ENCODE assay signal across 15 cellular contexts in the genomic region with DNA sequence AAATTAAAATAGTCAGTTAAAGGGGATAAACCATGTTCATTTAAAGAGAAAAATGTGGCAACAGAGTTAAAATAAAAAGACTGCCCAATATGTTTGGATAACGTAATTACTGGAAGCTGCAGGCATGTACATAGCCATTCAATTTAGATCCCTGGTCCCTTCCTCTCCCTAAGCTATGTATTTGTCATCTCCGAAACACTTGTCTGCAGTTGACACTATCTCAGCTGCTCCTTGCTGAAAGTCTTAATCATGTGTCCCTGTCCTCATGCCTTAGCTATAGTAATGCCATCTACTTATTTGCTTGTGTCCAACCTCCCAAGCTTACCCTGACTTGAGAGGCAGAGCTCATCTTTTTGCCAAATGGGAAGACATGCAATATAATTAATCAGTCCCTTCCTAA.
"Had no signal": no experiment of that assay in that cellular context is flagged by ENCODE, and none has a peak within 500 bp of the region (broad histone marks: within the 10 kb centered on the region; RNA-seq: fewer than 3 reads in every experiment).

No MANE protein-coding gene starts in this region.

- H3K4me1 ChIP-seq: parathyroid adenoma had no signal

- H3K4me3 ChIP-seq: mucosa of descending colon had no signal

- H3K9ac ChIP-seq: parathyroid adenoma had no signal

- H3K4me3 Mint-ChIP-seq: activated CD8-positive, alpha-beta T cell treated with anti-CD3 and anti-CD28 coated beads, Interleukin-2, amount 10 ng/mL, durations not matched to agents 7 days and 5 days; activated naive CD8-positive, alpha-beta T cell treated with anti-CD3 and anti-CD28 coated beads, Interleukin-2, amount 10 ng/mL, durations not matched to agents 7 days and 5 days; immature natural killer cell; type B pancreatic cell had no signal

- H2AFZ ChIP-seq: parathyroid adenoma had no signal

- H3K27ac Mint-ChIP-seq: activated CD8-positive, alpha-beta T cell treated with anti-CD3 and anti-CD28 coated beads, Interleukin-2, amount 10 ng/mL, durations not matched to agents 7 days and 5 days; activated naive CD8-positive, alpha-beta T cell treated with anti-CD3 and anti-CD28 coated beads, Interleukin-2, amount 10 ng/mL, durations not matched to agents 7 days and 5 days; immature natural killer cell; type B pancreatic cell had no signal

- H3K36me3 ChIP-seq: WERI-Rb-1 had no signal

- H3K36me3 Mint-ChIP-seq: activated naive CD8-positive, alpha-beta T cell treated with anti-CD3 and anti-CD28 coated beads, Interleukin-2, amount 10 ng/mL, durations not matched to agents 7 days and 5 days had no signal

- H3K4me1 Mint-ChIP-seq: activated naive CD8-positive, alpha-beta T cell treated with anti-CD3 and anti-CD28 coated beads, Interleukin-2, amount 10 ng/mL, durations not matched to agents 7 days and 5 days; immature natural killer cell had no signal

- DNase-seq: activated CD4-positive, alpha-beta T cell treated with anti-CD3 and anti-CD28 coated beads for 48 hours; activated CD8-positive, alpha-beta memory T cell treated with anti-CD3 and anti-CD28 coated beads, Interleukin-2, amount 50 U/mL, for 48 hours; activated CD8-positive, alpha-beta T cell treated with anti-CD3 and anti-CD28 coated beads, Interleukin-2, amount 10 ng/mL, durations not matched to agents 7 days and 5 days; activated naive CD8-positive, alpha-beta T cell treated with anti-CD3 and anti-CD28 coated beads, Interleukin-2, amount 10 ng/mL, durations not matched to agents 7 days and 5 days; aorta; central memory CD4-positive, alpha-beta T cell; erythroblast; immature natural killer cell; mucosa of descending colon; retina; small intestine; T-helper 1 cell; WERI-Rb-1 had no signal

- H3K27ac ChIP-seq: parathyroid adenoma, WERI-Rb-1 had no signal

- H3K9me3 ChIP-seq: mucosa of descending colon had no signal

- H3K79me2 ChIP-seq: parathyroid adenoma had no signal
